In the genomic region with DNA sequence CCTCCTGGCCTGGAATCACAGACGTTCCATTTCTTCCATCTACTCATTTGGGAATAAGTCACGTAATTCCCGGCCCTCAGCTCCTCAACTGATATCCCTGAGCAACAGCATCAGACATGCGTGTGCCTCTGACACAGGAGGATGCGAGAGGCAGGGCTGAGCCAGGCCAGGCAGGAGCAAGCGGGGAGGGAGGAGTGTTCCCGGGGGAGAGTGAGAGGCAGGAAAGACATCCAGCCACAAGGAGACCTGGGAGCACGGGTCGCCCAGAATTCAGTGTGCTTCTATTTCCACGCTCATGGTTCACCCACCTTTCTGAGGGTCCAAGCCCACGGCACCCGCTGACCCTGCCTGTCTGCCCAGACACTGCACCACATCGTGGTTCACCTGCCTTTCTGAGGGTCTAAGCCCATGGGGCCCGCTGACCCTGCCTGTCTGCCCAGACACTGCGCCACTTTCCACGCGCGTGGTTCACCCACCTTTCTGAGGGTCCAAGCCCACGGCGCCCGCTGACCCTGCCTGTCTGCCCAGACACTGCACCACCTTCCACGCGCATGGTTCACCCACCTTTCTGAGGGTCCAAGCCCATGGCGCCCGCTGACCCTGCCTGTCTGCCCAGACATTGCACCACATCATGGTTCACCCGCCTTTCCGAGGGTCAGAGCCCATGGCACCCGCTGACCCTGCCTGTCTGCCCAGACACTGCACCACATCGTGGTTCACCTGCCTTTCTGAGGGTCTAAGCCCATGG, we compare ENCODE assay signal across 8 cellular contexts.
DNase-seq lines count a peak whose midpoint lies in the region; FAIRE-seq and TF ChIP-seq lines count a peak whose summit lies in the region.
"Not testable (repeated sequence)": the region's sequence is repeated elsewhere in the genome, so short reads cannot be mapped to it uniquely, and the experiment has no call there.

No MANE protein-coding gene starts in this region.

- H3K23ac ChIP-seq in H9 (ENCODE audit: insufficient read length, low read depth, low read length); H1 (ENCODE audit: insufficient read length); neuronal stem cell (ENCODE audit: low read depth, low read length, poor library complexity): not testable (repeated sequence)

- H2BK120ac ChIP-seq in H9 (ENCODE audit: low read depth, low read length, poor library complexity, severe bottlenecking); H1 (replicated peaks; ENCODE audit: low read depth, low read length); neuronal stem cell (ENCODE audit: low read depth, low read length): not testable (repeated sequence)

- H2AK5ac ChIP-seq in H9 (ENCODE audit: insufficient read length, low read length); H1 (ENCODE audit: low read depth, low read length): not testable (repeated sequence)
- peak overlapping the region; percentile 3 for H2AK5ac ChIP-seq in neuronal stem cell (ENCODE audit: low read depth, low read length)

- not testable (repeated sequence) for H3K79me1 ChIP-seq in H9 (ENCODE audit: insufficient read depth, low read depth, low read length, poor library complexity, severe bottlenecking); H1 (ENCODE audit: low read depth, low read length); neuronal stem cell (ENCODE audit: low read depth, low read length)

- peaks cover 14 to 35% (median 18%) of the 10 kb centered on the region in 3 experiments for H3K36me3 Mint-ChIP-seq in H9 (ENCODE audit: insufficient read depth in 1 of 3, low read depth in 3 of 3)

- not testable (repeated sequence) for H3K79me2 ChIP-seq in H9 (ENCODE audit: insufficient read depth, low read length); H1 (ENCODE audit: control insufficient read depth in 1 of 2, insufficient read depth in 2 of 2, low read length in 2 of 2)

- H3K27me3 ChIP-seq in H9 (ENCODE audit: insufficient read depth, low read length); H1 (replicated peaks in 1 of 4; ENCODE audit: control insufficient read depth in 3 of 4, extremely low read depth in 1 of 4, insufficient read depth in 3 of 4, low read length in 3 of 4); neuronal stem cell (ENCODE audit: control insufficient read depth in 3 of 3, insufficient read depth in 3 of 3, low read depth in 1 of 3, low read length in 3 of 3); sigmoid colon; vagina: not testable (repeated sequence)

- not testable (repeated sequence) for H3K4me2 ChIP-seq in H9 (ENCODE audit: insufficient read depth, insufficient read length, low read length); H1 (ENCODE audit: insufficient read depth in 1 of 2, low read depth in 2 of 2, low read length in 2 of 2); neuronal stem cell (ENCODE audit: insufficient read depth, low read length, poor library complexity, severe bottlenecking)

- H4K5ac ChIP-seq in H9 (ENCODE audit: insufficient read length, low read depth, low read length); H1 (ENCODE audit: insufficient read length, low read depth, low read length): not testable (repeated sequence)

- H2BK12ac ChIP-seq in H9 (ENCODE audit: insufficient read length, low read depth, low read length); H1 (ENCODE audit: low read depth, low read length); neuronal stem cell (ENCODE audit: low read length): not testable (repeated sequence)

- not testable (repeated sequence) for H3K4me1 ChIP-seq in H9 (ENCODE audit: insufficient read depth, low read length); neuronal stem cell (ENCODE audit: control insufficient read depth in 2 of 2, insufficient read depth in 1 of 2, low read depth in 1 of 2, low read length in 2 of 2); sigmoid colon; vagina
- H3K4me1 ChIP-seq in H1 (replicated peaks in 1 of 4; ENCODE audit: control insufficient read depth in 3 of 4, insufficient read depth in 4 of 4, low read length in 3 of 4), result peaks cover 0 to 10% (median under 1%) of the 10 kb centered on the region in 4 experiments; a peak in 3 of 7 replicates

- not testable (repeated sequence) for H2BK20ac ChIP-seq in H9 (ENCODE audit: low read depth, low read length, poor library complexity, severe bottlenecking); H1 (ENCODE audit: low read length)

- not testable (repeated sequence) for H2AFZ ChIP-seq in H9 (ENCODE audit: low read length); H1 (ENCODE audit: low read length); neuronal stem cell (ENCODE audit: low read length)

- not testable (repeated sequence) for H3K4ac ChIP-seq in H9 (ENCODE audit: low read depth, low read length); neuronal stem cell (ENCODE audit: low read length)
- H3K4ac ChIP-seq in H1 (replicated peaks; ENCODE audit: insufficient read length, low read depth, low read length), result peak overlapping the region; percentile 87

- TF ChIP-seq EP300 in H1 (IDR thresholded peaks at IDR 0.05; ENCODE audit: borderline replicate concordance in 1 of 2, low read depth in 2 of 2, low read length in 2 of 2); sigmoid colon (IDR thresholded peaks at IDR 0.05): not testable (repeated sequence)

- H4K91ac ChIP-seq in H9 (ENCODE audit: insufficient read length, low read depth, low read length); H1 (replicated peaks; ENCODE audit: insufficient read length, low read length); neuronal stem cell (ENCODE audit: low read depth, low read length, poor library complexity): not testable (repeated sequence)

- not testable (repeated sequence) for H2BK5ac ChIP-seq in H9 (ENCODE audit: insufficient read length, low read length); H1 (ENCODE audit: low read depth, low read length); neuronal stem cell (ENCODE audit: low read length)

- not testable (repeated sequence) for TF ChIP-seq RAD21 in H1 (IDR thresholded peaks at IDR 0.05 in 1 of 2, conservative IDR thresholded peaks at IDR 0.05 in 1 of 2; ENCODE audit: low read depth in 2 of 2, low read length in 2 of 2)

- H3K27ac Mint-ChIP-seq in H9, result not testable (repeated sequence)

- not testable (repeated sequence) for H3K23me2 ChIP-seq in H9 (ENCODE audit: insufficient read length, low read depth, low read length, poor library complexity, severe bottlenecking); H1 (ENCODE audit: low read depth, low read length)

- TF ChIP-seq CTCF in H9 (conservative IDR thresholded peaks at IDR 0.05); H1 (IDR thresholded peaks at IDR 0.05; ENCODE audit: control extremely low read depth in 1 of 3, insufficient read depth in 1 of 3, low read depth in 1 of 3, low read length in 3 of 3); sigmoid colon (IDR thresholded peaks at IDR 0.05); vagina (IDR thresholded peaks at IDR 0.05): not testable (repeated sequence)

- H3K9ac ChIP-seq in H9 (ENCODE audit: extremely low read depth, insufficient read length, low read length); H1 (replicated peaks in 1 of 4; ENCODE audit: extremely low read depth in 1 of 4, low read depth in 3 of 4, low read length in 3 of 4); neuronal stem cell (ENCODE audit: low read depth, low read length, poor library complexity): not testable (repeated sequence)

- H3K27me3 Mint-ChIP-seq in H9 (ENCODE audit: low read depth), result not testable (repeated sequence)

- POLR2A ChIA-PET in H1 (lab: Charles Lee; ENCODE audit: partially characterized antibody), result not testable (repeated sequence)

- H3K56ac ChIP-seq in H9 (ENCODE audit: insufficient read length, low read depth, low read length); H1 (replicated peaks; ENCODE audit: insufficient read length, low read depth, low read length): not testable (repeated sequence)

- no CpG with 5 or more reads among the region's 29 CpGs for WGBS in H9 (ENCODE audit: extremely low coverage, insufficient read length, low lambda C conversion rate)
- 85% methylated on average over 14 of the region's 29 CpGs; no CpG with 5 or more reads in 1 of the 2 experiments for WGBS in H1 (ENCODE audit: extremely low coverage in 1 of 2, insufficient coverage in 1 of 2, insufficient read length in 1 of 2, insufficient replicate concordance in 2 of 2, low coverage in 1 of 2, low lambda C conversion rate in 2 of 2, missing lambda C conversion rate in 1 of 2), 2 experiments
- WGBS in neuronal stem cell (ENCODE audit: extremely low coverage in 2 of 2, insufficient read length in 2 of 2, insufficient replicate concordance in 1 of 2), 2 donors, result no CpG with 5 or more reads among the region's 29 CpGs
- WGBS in sigmoid colon, 2 donors, result 95% methylated on average over 29 of the region's 29 CpGs

- H3K36me3 ChIP-seq in H1 (ENCODE audit: control insufficient read depth in 2 of 4, insufficient read depth in 4 of 4, low read length in 3 of 4); neuronal stem cell (replicated peaks in 1 of 2; ENCODE audit: control insufficient read depth in 2 of 2, insufficient read depth in 2 of 2, low read length in 2 of 2); sigmoid colon; vagina: not testable (repeated sequence)

- intact Hi-C loops in sigmoid colon (cut with DNase I); vagina (cut with DNase I): not testable (repeated sequence)

- H3K18ac ChIP-seq in H9 (ENCODE audit: insufficient read length, low read depth, low read length); H1 (ENCODE audit: extremely low read depth, low read length); neuronal stem cell (ENCODE audit: low read length): not testable (repeated sequence)

- CTCF ChIA-PET in H1 (lab: Charles Lee; ENCODE audit: partially characterized antibody), result not testable (repeated sequence)

- DNase-seq in H9 (peak; percentile 11), H1 (ENCODE audit: low read depth in 1 of 2, low spot score in 2 of 2) (peak in 1 of 2 experiments; percentile 28), islet precursor cell (peak; percentile 29), mesenteric fat pad (ENCODE audit: low spot score) (peak; percentile 55), sigmoid colon (peak; percentile 27), vagina (ENCODE audit: extremely low spot score in 2 of 2) (peak; percentile 27 to 46)
- DNase-seq in activated effector memory CD4-positive, alpha-beta T cell treated with anti-CD3 and anti-CD28 coated beads, Interleukin-2, amount 50 U/mL, for 16 hours, result peak; percentile 38
- DNase-seq in neuronal stem cell (ENCODE audit: low spot score), result not testable (repeated sequence)

- H4K8ac ChIP-seq in H9 (replicated peaks; ENCODE audit: insufficient read length, low read depth, low read length); H1 (ENCODE audit: extremely low read depth, insufficient read depth, low read length); neuronal stem cell (ENCODE audit: low read depth, low read length): not testable (repeated sequence)

- H3T11ph ChIP-seq in H9 (ENCODE audit: low read length), result not testable (repeated sequence)

- H3K4me1 Mint-ChIP-seq in H9, result peaks cover 26 to 28% of the 10 kb centered on the region in 2 experiments

- TF ChIP-seq POLR2A in H1 (IDR thresholded peaks at IDR 0.05; ENCODE audit: control extremely low read depth in 1 of 2, low read depth in 2 of 2, low read length in 2 of 2); sigmoid colon (IDR thresholded peaks at IDR 0.05); vagina (IDR thresholded peaks at IDR 0.05): not testable (repeated sequence)

- not testable (repeated sequence) for FAIRE-seq in H1 (lab: Jason Lieb, UNC)

- H3K4me3 ChIP-seq in H1 (ENCODE audit: extremely low read depth in 1 of 4, insufficient read depth in 2 of 4, low read depth in 3 of 4, low read length in 4 of 4); neuronal stem cell (ENCODE audit: low read length in 2 of 2); sigmoid colon; vagina: not testable (repeated sequence)

- not testable (repeated sequence) for H2BK15ac ChIP-seq in H9 (ENCODE audit: low read depth, low read length); H1 (ENCODE audit: low read length); neuronal stem cell (ENCODE audit: low read length)

- not testable (repeated sequence) for H3K27ac ChIP-seq in H9 (ENCODE audit: insufficient read length, low read depth, low read length); H1 (ENCODE audit: low read depth, low read length); neuronal stem cell (replicated peaks; ENCODE audit: low read length); sigmoid colon; vagina

- H3K14ac ChIP-seq in H9 (ENCODE audit: insufficient read depth, low read length); H1 (ENCODE audit: insufficient read length); neuronal stem cell (ENCODE audit: low read length): not testable (repeated sequence)

- H4K20me1 ChIP-seq in H9 (ENCODE audit: control insufficient read depth, insufficient read depth, insufficient read length); H1 (replicated peaks in 1 of 2; ENCODE audit: control insufficient read depth in 1 of 2, insufficient read depth in 2 of 2, low read length in 2 of 2): not testable (repeated sequence)

- H3K4me3 Mint-ChIP-seq in H9, result not testable (repeated sequence)

- peaks cover 23 to 26% of the 10 kb centered on the region in 2 experiments for H3K9me3 Mint-ChIP-seq in H9

- not testable (repeated sequence) for H3K9me3 ChIP-seq in H9 (ENCODE audit: control insufficient read depth, low read depth, low read length); sigmoid colon; vagina
- peaks cover 23 to 38% of the 10 kb centered on the region in 2 experiments for H3K9me3 ChIP-seq in H1 (ENCODE audit: insufficient read depth in 2 of 2, low read depth in 1 of 2, low read length in 1 of 2)
- peaks cover 0 to 23% of the 10 kb centered on the region in 2 donors for H3K9me3 ChIP-seq in neuronal stem cell (replicated peaks in 1 of 2; ENCODE audit: control insufficient read depth in 2 of 2, insufficient read depth in 1 of 2, low read depth in 1 of 2, low read length in 2 of 2)
